Comparison of ENCODE assay signal across 15 cellular contexts in genomic region chr12:52909256-52909655, GRCh38. TPM values are rescaled to one million over a fixed set of nuclear protein-coding genes. Genes with fewer than 3 reads are reported as not detected.
DNase-seq lines count a peak whose midpoint lies in the region; ATAC-seq and TF ChIP-seq lines count a peak whose summit lies in the region.
"Had no signal": no experiment of that assay in that cellular context is flagged by ENCODE, and none has a peak within 500 bp of the region (broad histone marks: within the 10 kb centered on the region; RNA-seq: fewer than 3 reads in every experiment).

No MANE protein-coding gene starts in this region.

- H3K36me3 ChIP-seq in breast epithelium (no peaks in the 10 kb centered on the region), SK-N-MC (ENCODE audit: insufficient read depth, low read length) (no peaks in the 10 kb centered on the region), BE2C (no peaks in the 10 kb centered on the region)

- no peak overlapping the region for H3K27ac Mint-ChIP-seq in MCF 10A (ENCODE audit: low read depth, unreplicated experiment)
- H3K27ac Mint-ChIP-seq in mesothelial cell of epicardium = peak overlapping the region; percentile 91
- no peak overlapping the region for H3K27ac Mint-ChIP-seq in osteocyte (ENCODE audit: unreplicated experiment)

- BruUV-seq in MCF 10A (replicated peaks; lab: Mats Ljungman, UMichigan) = no TSS peak

- CTCF ChIA-PET in MCF 10A (lab: Yijun Ruan, JAX) = interaction anchor here (0.6 to 3.7 kb wide), 7 partner anchors 10 to 526 kb away, joined by 3 to 19 read pairs (median 5); no protein-coding TSS in a partner anchor

- H3K9me3 ChIP-seq in breast epithelium (no peaks in the 10 kb centered on the region), SK-N-MC (ENCODE audit: low read depth, low read length) (no peaks in the 10 kb centered on the region), BE2C (no peaks in the 10 kb centered on the region)

- peaks cover 0 to 10% of the 10 kb centered on the region in 2 donors for H3K4me1 ChIP-seq in breast epithelium
- H3K4me1 ChIP-seq in BE2C = peaks cover 12% of the 10 kb centered on the region

- H3K36me3 Mint-ChIP-seq in MCF 10A (ENCODE audit: insufficient read depth, unreplicated experiment) = no peaks in the 10 kb centered on the region
- H3K36me3 Mint-ChIP-seq in mesothelial cell of epicardium = no peaks in the 10 kb centered on the region
- no peaks in the 10 kb centered on the region for H3K36me3 Mint-ChIP-seq in osteocyte (ENCODE audit: unreplicated experiment)

- no peak for TF ChIP-seq POLR2A in breast epithelium (IDR thresholded peaks at IDR 0.05)

- no peak overlapping the region for H3K4me3 Mint-ChIP-seq in MCF 10A (ENCODE audit: unreplicated experiment)
- H3K4me3 Mint-ChIP-seq in mesothelial cell of epicardium = no peak overlapping the region
- H3K4me3 Mint-ChIP-seq in osteocyte (ENCODE audit: unreplicated experiment) = no peak overlapping the region

- no peak for ATAC-seq in HG03159 (IDR thresholded peaks at IDR 0.05; ENCODE audit: unreplicated experiment)

- H3K4me1 Mint-ChIP-seq in MCF 10A (ENCODE audit: insufficient read depth, unreplicated experiment) = peaks cover 32% of the 10 kb centered on the region
- peaks cover 63% of the 10 kb centered on the region for H3K4me1 Mint-ChIP-seq in mesothelial cell of epicardium
- H3K4me1 Mint-ChIP-seq in osteocyte (ENCODE audit: unreplicated experiment) = peaks cover 7% of the 10 kb centered on the region

- no peaks in the 10 kb centered on the region for H3K9me3 Mint-ChIP-seq in MCF 10A (ENCODE audit: unreplicated experiment)
- no peaks in the 10 kb centered on the region for H3K9me3 Mint-ChIP-seq in mesothelial cell of epicardium
- no peaks in the 10 kb centered on the region for H3K9me3 Mint-ChIP-seq in osteocyte (ENCODE audit: unreplicated experiment)
- H3K9me3 Mint-ChIP-seq: H9 had no signal

- H3K27me3 ChIP-seq in breast epithelium = no peaks in the 10 kb centered on the region
- H3K27me3 ChIP-seq in BE2C = no peaks in the 10 kb centered on the region

- no peak overlapping the region for H3K9ac ChIP-seq in SK-N-MC (ENCODE audit: insufficient read length)

- H3K4me3 ChIP-seq in breast epithelium = no peak overlapping the region
- H3K4me3 ChIP-seq in SK-N-MC = no peak overlapping the region
- H3K4me3 ChIP-seq in BE2C (ENCODE audit: low read depth, low read length) = no peak overlapping the region

- H3K27me3 Mint-ChIP-seq in MCF 10A (ENCODE audit: insufficient read depth, unreplicated experiment) = no peaks in the 10 kb centered on the region
- no peaks in the 10 kb centered on the region for H3K27me3 Mint-ChIP-seq in mesothelial cell of epicardium (ENCODE audit: low read depth)
- no peaks in the 10 kb centered on the region for H3K27me3 Mint-ChIP-seq in osteocyte (ENCODE audit: unreplicated experiment)

- peak overlapping the region; percentile 92 to 96 for H3K27ac ChIP-seq in breast epithelium
- peak overlapping the region; percentile 31; the same call in 1 of the 2 replicates for H3K27ac ChIP-seq in SK-N-MC

- intact Hi-C loops in breast epithelium (cut with DNase I; ENCODE audit: low total_unique reads) (no loop called here), MCF 10A (cut with micrococcal nuclease) (no loop called here)

- POLR2A ChIA-PET in MCF 10A (lab: Yijun Ruan, JAX) = interaction anchor here (0.7 to 9.9 kb wide), 7 partner anchors 9 to 97 kb away, joined by 3 to 159 read pairs (median 4); partner anchors contain the start of genes EIF4B and KRT18

- TF ChIP-seq CTCF in breast epithelium (IDR thresholded peaks at IDR 0.05) (no peak), MCF 10A (IDR thresholded peaks at IDR 0.05; ENCODE audit: unreplicated experiment) (no peak), mesothelial cell of epicardium (IDR thresholded peaks at IDR 0.05; ENCODE audit: unreplicated experiment) (no peak), osteocyte (IDR thresholded peaks at IDR 0.05) (no peak), BE2C (IDR thresholded peaks at IDR 0.05; ENCODE audit: low read depth, low read length) (no peak)

- DNase-seq in breast epithelium (ENCODE audit: low spot score in 2 of 2) (no peak), MCF 10A (ENCODE audit: unreplicated experiment) (no peak), SK-N-MC (ENCODE audit: low read depth, low spot score) (no peak), mesothelial cell of epicardium (ENCODE audit: low spot score in 2 of 2, unreplicated experiment in 2 of 2) (no peak), OCI-M2 (lab: John Stamatoyannopoulos, UW; ENCODE audit: unreplicated experiment) (no peak), osteocyte (ENCODE audit: extremely low spot score, unreplicated experiment) (no peak), BE2C (no peak)
- DNase-seq: 8988T, MV-4-11, NCI-H1436 treated with DMSO at 0.1 percent for 48 hours, NCI-H774, SIG-M5, SW 1271 had no signal

RNA-seq across cellular contexts. Expression of gene KRT8, which starts 4.4 kb away (rescaled TPM):
- total RNA-seq in breast epithelium = 100 to 1,000 TPM in 2 of 3 donors, 1 to 10 TPM in 1; 4.6 to 430 (median 153) TPM
- total RNA-seq in MCF 10A (2022) = 179 and 230 TPM in 2 replicates
- total RNA-seq in mesothelial cell of epicardium = 1,131 to 1,194 TPM (median 1,142 TPM) in 3 replicates
- total RNA-seq in osteocyte = 18.6 and 19.8 TPM in 2 replicates
- polyA plus RNA-seq in BE2C (2012; ENCODE audit: insufficient read depth, insufficient read length, low read depth) = 20.8 TPM

RNA-seq across cellular contexts. Expression of gene KRT18, which starts 39.7 kb away (rescaled TPM):
- total RNA-seq in breast epithelium (100 to 1,000 TPM in 2 of 3 donors, 1 to 10 TPM in 1; 2.1 to 380 (median 213) TPM), MCF 10A (2022) (659 and 662 TPM in 2 replicates), mesothelial cell of epicardium (714 to 762 TPM (median 725 TPM) in 3 replicates), osteocyte (69.2 and 72.5 TPM in 2 replicates)
- 3.5 TPM for polyA plus RNA-seq in BE2C (2012; ENCODE audit: insufficient read depth, insufficient read length, low read depth)
